Comparison of ENCODE assay signal across 11 cellular contexts in the genomic region with DNA sequence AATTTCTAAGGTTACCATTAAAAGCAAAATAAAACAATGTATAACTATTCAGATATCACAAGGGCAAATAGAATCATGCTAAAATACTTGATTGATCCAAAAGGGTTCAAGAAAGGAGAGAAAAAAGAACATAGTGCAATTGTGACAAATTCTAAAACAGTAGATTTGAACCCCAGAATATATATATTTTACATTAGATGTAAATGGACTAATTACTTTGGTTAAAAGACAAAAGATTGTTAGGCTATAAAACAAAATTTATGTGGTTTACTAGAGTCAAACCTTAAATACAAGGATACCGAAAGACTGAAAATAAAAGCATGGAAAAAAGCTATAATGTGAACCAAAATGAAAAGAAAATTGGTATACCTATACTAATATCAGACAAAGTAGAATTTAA.
"Had no signal": no experiment of that assay in that cellular context is flagged by ENCODE, and none has a peak within 500 bp of the region (broad histone marks: within the 10 kb centered on the region; RNA-seq: fewer than 3 reads in every experiment).

No MANE protein-coding gene starts in this region.

- ATAC-seq: GM23338, HCT116 had no signal

- H3K27ac ChIP-seq: GM23248 had no signal

- H2AFZ ChIP-seq: GM23248, GM23338 had no signal

- H3K4me1 ChIP-seq: HAP-1 had no signal

- H3K9ac ChIP-seq: GM23248 had no signal

- H3K9me3 ChIP-seq: HAP-1 had no signal

- H3K4me2 ChIP-seq: GM23338 had no signal

- DNase-seq: GM23248, GOT3, H7, H9, HCEC 1CT, HFFc6 had no signal

- H3K36me3 ChIP-seq: HAP-1 had no signal

- H3K4me3 ChIP-seq: GM23248, GM23338, HAP-1 had no signal

- FAIRE-seq: H1, H54 had no signal
